12 cellular contexts compared by ENCODE assay signal in genomic region chr1:82227696-82228095, GRCh38.
DNase-seq lines count a peak whose midpoint lies in the region; ATAC-seq and TF ChIP-seq lines count a peak whose summit lies in the region.
"Had no signal": no experiment of that assay in that cellular context is flagged by ENCODE, and none has a peak within 500 bp of the region (broad histone marks: within the 10 kb centered on the region; RNA-seq: fewer than 3 reads in every experiment).

No MANE protein-coding gene starts in this region.

- H3K4me3 Mint-ChIP-seq in GM23338: no peak overlapping the region
- no peak overlapping the region for H3K4me3 Mint-ChIP-seq in neural progenitor cell
- no peak overlapping the region for H3K4me3 Mint-ChIP-seq in activated naive CD4-positive, alpha-beta T cell treated with anti-CD3 and anti-CD28 coated beads for 36 hours
- H3K4me3 Mint-ChIP-seq: naive B cell; stimulated activated naive CD8-positive, alpha-beta T cell treated with anti-CD3 and anti-CD28 coated beads, Interleukin-15, Interleukin-2, amounts not matched to agents 100 ng/mL and 50 ng/mL, for 24 hours had no signal

- peaks cover 2% of the 10 kb centered on the region; the same call in 2 of the 3 replicates for H3K4me1 Mint-ChIP-seq in GM23338
- peaks cover 16% of the 10 kb centered on the region for H3K4me1 Mint-ChIP-seq in neural progenitor cell
- H3K4me1 Mint-ChIP-seq in activated naive CD4-positive, alpha-beta T cell treated with anti-CD3 and anti-CD28 coated beads for 36 hours (ENCODE audit: low read depth): no peaks in the 10 kb centered on the region
- H3K4me1 Mint-ChIP-seq: naive B cell had no signal

- DNase-seq in GM23338 (ENCODE audit: low spot score) (no peak), PC-3 (peak; percentile 27), fibroblast of gingiva (ENCODE audit: low read depth) (peak; percentile 88), renal cortical epithelial cell (ENCODE audit: low read depth) (peak; percentile 47), neural progenitor cell (ENCODE audit: low spot score) (no peak), midbrain (lab: John Stamatoyannopoulos, UW) (no peak)
- DNase-seq in activated naive CD4-positive, alpha-beta T cell treated with anti-CD3 and anti-CD28 coated beads for 36 hours: no peak
- DNase-seq: naive B cell, NCI-H1694, SHP77 had no signal

- POLR2A ChIA-PET in PC-3 (lab: Charles Lee; ENCODE audit: unreplicated experiment): no interaction called here

- H3F3A ChIP-seq in GM23338 (replicated peaks; ENCODE audit: low read depth): no peaks in the 10 kb centered on the region
- H3F3A ChIP-seq in PC-3 (ENCODE audit: low read length, unreplicated experiment): no peaks in the 10 kb centered on the region
- no peaks in the 10 kb centered on the region for H3F3A ChIP-seq in neural progenitor cell (ENCODE audit: low read depth)

- intact Hi-C loops in PC-3 (cut with micrococcal nuclease): no loop called here
- intact Hi-C loops in activated naive CD4-positive, alpha-beta T cell treated with anti-CD3 and anti-CD28 coated beads for 36 hours (cut with micrococcal nuclease): no loop called here

- H3K27me3 Mint-ChIP-seq in GM23338 (ENCODE audit: insufficient read depth, low read depth, poor library complexity) (peaks cover 6% of the 10 kb centered on the region), neural progenitor cell (ENCODE audit: insufficient read depth, low read depth) (no peaks in the 10 kb centered on the region)
- H3K27me3 Mint-ChIP-seq in activated naive CD4-positive, alpha-beta T cell treated with anti-CD3 and anti-CD28 coated beads for 36 hours (ENCODE audit: low read depth): no peaks in the 10 kb centered on the region
- H3K27me3 Mint-ChIP-seq: naive B cell; stimulated activated naive CD8-positive, alpha-beta T cell treated with anti-CD3 and anti-CD28 coated beads, Interleukin-15, Interleukin-2, amounts not matched to agents 100 ng/mL and 50 ng/mL, for 24 hours had no signal

- no TSS peak for BruUV-seq in PC-3 (replicated peaks; lab: Mats Ljungman, UMichigan)

- CTCF ChIA-PET in PC-3 (lab: Charles Lee): no interaction called here
- CTCF ChIA-PET in activated naive CD4-positive, alpha-beta T cell treated with anti-CD3 and anti-CD28 coated beads for 36 hours (lab: Charles Lee): no interaction called here

- H4K20me1 ChIP-seq in GM23338 (replicated peaks; ENCODE audit: insufficient read depth) (no peaks in the 10 kb centered on the region), PC-3 (ENCODE audit: low read length) (no peaks in the 10 kb centered on the region), neural progenitor cell (ENCODE audit: low read depth) (no peaks in the 10 kb centered on the region)

- no peaks in the 10 kb centered on the region for H3K4me1 ChIP-seq in GM23338 (ENCODE audit: insufficient read depth)
- no peaks in the 10 kb centered on the region for H3K4me1 ChIP-seq in PC-3 (ENCODE audit: insufficient read depth, low read length)
- H3K4me1 ChIP-seq in neural progenitor cell: peaks cover 17% of the 10 kb centered on the region

- no peaks in the 10 kb centered on the region for H3K36me3 ChIP-seq in GM23338 (ENCODE audit: insufficient read depth)
- no peaks in the 10 kb centered on the region for H3K36me3 ChIP-seq in PC-3 (ENCODE audit: low read depth, low read length)
- no peaks in the 10 kb centered on the region for H3K36me3 ChIP-seq in neural progenitor cell

- H3K9me3 ChIP-seq in PC-3 (ENCODE audit: low read length) (no peaks in the 10 kb centered on the region), neural progenitor cell (ENCODE audit: low read depth) (no peaks in the 10 kb centered on the region)

- H3K4me3 ChIP-seq in GM23338 (no peak overlapping the region), PC-3 (ENCODE audit: low read length) (no peak overlapping the region), neural progenitor cell (no peak overlapping the region)

- TF ChIP-seq CTCF in GM23338 (conservative IDR thresholded peaks at IDR 0.05; ENCODE audit: low read depth in 2 of 2): no peak
- TF ChIP-seq CTCF in PC-3 (conservative IDR thresholded peaks at IDR 0.05; ENCODE audit: low read depth, low read length): no peak
- TF ChIP-seq CTCF in neural progenitor cell (IDR thresholded peaks at IDR 0.05): no peak

- H3K4me2 ChIP-seq in GM23338 (no peak overlapping the region), PC-3 (ENCODE audit: low read length) (no peak overlapping the region), neural progenitor cell (no peak overlapping the region)

- ATAC-seq in GM23338 (no peak), PC-3 (no peak), GM21360 (IDR thresholded peaks at IDR 0.05; ENCODE audit: unreplicated experiment) (no peak)

- H3K27ac Mint-ChIP-seq in GM23338 (no peak overlapping the region), neural progenitor cell (no peak overlapping the region)
- H3K27ac Mint-ChIP-seq in activated naive CD4-positive, alpha-beta T cell treated with anti-CD3 and anti-CD28 coated beads for 36 hours: no peak overlapping the region
- H3K27ac Mint-ChIP-seq: naive B cell; stimulated activated naive CD8-positive, alpha-beta T cell treated with anti-CD3 and anti-CD28 coated beads, Interleukin-15, Interleukin-2, amounts not matched to agents 100 ng/mL and 50 ng/mL, for 24 hours had no signal

- H3K27me3 ChIP-seq in GM23338 (ENCODE audit: insufficient read depth) (no peaks in the 10 kb centered on the region), PC-3 (ENCODE audit: low read length) (no peaks in the 10 kb centered on the region), neural progenitor cell (no peaks in the 10 kb centered on the region)

- no peaks in the 10 kb centered on the region; the same call in 1 of the 2 replicates for H3K9me2 ChIP-seq in GM23338 (ENCODE audit: insufficient read depth)
- no peaks in the 10 kb centered on the region for H3K9me2 ChIP-seq in PC-3 (replicated peaks; ENCODE audit: low read length)

- H3K79me2 ChIP-seq in GM23338 (replicated peaks; ENCODE audit: insufficient read depth) (no peaks in the 10 kb centered on the region), PC-3 (ENCODE audit: low read length) (no peaks in the 10 kb centered on the region), neural progenitor cell (ENCODE audit: low read depth) (no peaks in the 10 kb centered on the region)

- H3K9me3 Mint-ChIP-seq in GM23338 (no peaks in the 10 kb centered on the region), neural progenitor cell (no peaks in the 10 kb centered on the region)
- H3K9me3 Mint-ChIP-seq in activated naive CD4-positive, alpha-beta T cell treated with anti-CD3 and anti-CD28 coated beads for 36 hours: no peaks in the 10 kb centered on the region
- H3K9me3 Mint-ChIP-seq: naive B cell had no signal

- no peak overlapping the region for H3K27ac ChIP-seq in GM23338 (ENCODE audit: low read depth)
- H3K27ac ChIP-seq in PC-3 (ENCODE audit: low read length): no peak overlapping the region
- H3K27ac ChIP-seq in neural progenitor cell: no peak overlapping the region

- H3K9ac ChIP-seq in PC-3 (ENCODE audit: low read length): no peak overlapping the region
- H3K9ac ChIP-seq in neural progenitor cell: no peak overlapping the region

- H3K36me3 Mint-ChIP-seq in GM23338 (ENCODE audit: low read depth): no peaks in the 10 kb centered on the region
- H3K36me3 Mint-ChIP-seq in neural progenitor cell: no peaks in the 10 kb centered on the region
- H3K36me3 Mint-ChIP-seq in activated naive CD4-positive, alpha-beta T cell treated with anti-CD3 and anti-CD28 coated beads for 36 hours (ENCODE audit: low read depth): no peaks in the 10 kb centered on the region
- H3K36me3 Mint-ChIP-seq: naive B cell had no signal

- H2AFZ ChIP-seq in GM23338 (peak overlapping the region; percentile 75; the same call in 1 of the 2 replicates), PC-3 (ENCODE audit: low read length) (no peak overlapping the region), neural progenitor cell (replicated peaks) (no peak overlapping the region)

TF ChIP-seq in GM23338, 12 proteins besides CTCF, POLR2A, EP300 and RAD21:
- TF ChIP-seq ETS1 (IDR thresholded peaks at IDR 0.05): no peak
- no peak for TF ChIP-seq EZH2phosphoT487 (IDR thresholded peaks at IDR 0.05; ENCODE audit: unreplicated experiment)
- no peak for TF ChIP-seq POLR2AphosphoS5 (IDR thresholded peaks at IDR 0.05; ENCODE audit: low read depth)
- no peak for TF ChIP-seq STAT1 (IDR thresholded peaks at IDR 0.05; ENCODE audit: unreplicated experiment)
- no peak for TF ChIP-seq JUNB (IDR thresholded peaks at IDR 0.05; ENCODE audit: unreplicated experiment)
- no peak for TF ChIP-seq ZNF331 (CRISPR knock-in tag; IDR thresholded peaks at IDR 0.05; ENCODE audit: low read depth)
- no peak for TF ChIP-seq NANOG (IDR thresholded peaks at IDR 0.05; ENCODE audit: borderline replicate concordance)

Comparison
In these comparisons a context has a peak if more than half of its experiments do, and no peak if none do; other contexts are left out.
1. DNase-seq: peak in PC-3 (single experiment), fibroblast of gingiva (single experiment) and renal cortical epithelial cell (single experiment); none in GM23338 (single experiment), neural progenitor cell (single experiment), activated naive CD4-positive, alpha-beta T cell treated with anti-CD3 and anti-CD28 coated beads for 36 hours (single experiment) and midbrain (single experiment).